In genomic region chr17:7215652-7216139, GRCh38 we compare ENCODE assay signal across 8 cellular contexts. TPM values are rescaled to one million over a fixed set of nuclear protein-coding genes. Genes with fewer than 3 reads are reported as not detected.
DNase-seq lines count a peak whose midpoint lies in the region; ATAC-seq and TF ChIP-seq lines count a peak whose summit lies in the region.

No MANE protein-coding gene starts in this region.

- peaks cover 73% of the 10 kb centered on the region for H3K4me1 Mint-ChIP-seq in activated T-cell treated with anti-CD3 and anti-CD28 coated beads, Interleukin-2, amount 50 U/mL, for 72 hours (ENCODE audit: low read depth)
- peaks cover 64% of the 10 kb centered on the region for H3K4me1 Mint-ChIP-seq in activated naive CD8-positive, alpha-beta T cell treated with anti-CD3 and anti-CD28 coated beads for 36 hours

- peaks cover 0 to 11% of the 10 kb centered on the region in 2 donors for H3K27me3 ChIP-seq in tibial nerve

- H3K4me3 ChIP-seq in iPS-18c (ENCODE audit: insufficient read depth, low read depth, low read length) = peak overlapping the region; percentile 48
- H3K4me3 ChIP-seq in tibial nerve = peak overlapping the region in 1 of 4 donors; percentile 54

- H3K36me3 ChIP-seq in tibial nerve = no peaks in the 10 kb centered on the region

- H3K4me1 ChIP-seq in tibial nerve = peaks cover 0 to 71% (median 35%) of the 10 kb centered on the region in 4 donors

- TF ChIP-seq CTCF in tibial nerve (IDR thresholded peaks at IDR 0.05) = no peak

- no peak for ATAC-seq in activated T-cell treated with anti-CD3 and anti-CD28 coated beads, Interleukin-2, amount 50 U/mL, for 72 hours (replicated peaks in 1 of 2)
- ATAC-seq in GM21619 (IDR thresholded peaks at IDR 0.05; ENCODE audit: unreplicated experiment) = no peak

- no peaks in the 10 kb centered on the region for H3K27me3 Mint-ChIP-seq in activated T-cell treated with anti-CD3 and anti-CD28 coated beads, Interleukin-2, amount 50 U/mL, for 72 hours (ENCODE audit: low read depth)
- H3K27me3 Mint-ChIP-seq in activated naive CD8-positive, alpha-beta T cell treated with anti-CD3 and anti-CD28 coated beads for 36 hours = peaks cover 3% of the 10 kb centered on the region

- TF ChIP-seq EP300 in tibial nerve (IDR thresholded peaks at IDR 0.05) = no peak

- H3K9me3 ChIP-seq in iPS-18c (ENCODE audit: control insufficient read depth, insufficient read depth, low read length) = no peaks in the 10 kb centered on the region
- H3K9me3 ChIP-seq in tibial nerve = no peaks in the 10 kb centered on the region

- TF ChIP-seq POLR2A in tibial nerve (IDR thresholded peaks at IDR 0.05) = no peak

- H3K36me3 Mint-ChIP-seq in activated T-cell treated with anti-CD3 and anti-CD28 coated beads, Interleukin-2, amount 50 U/mL, for 72 hours (ENCODE audit: insufficient read depth in 2 of 2) = no peaks in the 10 kb centered on the region
- peaks cover 4% of the 10 kb centered on the region for H3K36me3 Mint-ChIP-seq in activated naive CD8-positive, alpha-beta T cell treated with anti-CD3 and anti-CD28 coated beads for 36 hours

- no peaks in the 10 kb centered on the region for H3K9me3 Mint-ChIP-seq in activated T-cell treated with anti-CD3 and anti-CD28 coated beads, Interleukin-2, amount 50 U/mL, for 72 hours
- H3K9me3 Mint-ChIP-seq in activated naive CD8-positive, alpha-beta T cell treated with anti-CD3 and anti-CD28 coated beads for 36 hours = no peaks in the 10 kb centered on the region

- WGBS in tibial nerve, 2 donors = 2 to 16% methylated on average over 6 to 9 of the region's 9 CpGs

- no peak for DNase-seq in activated T-cell treated with anti-CD3 and anti-CD28 coated beads, Interleukin-2, amount 50 U/mL, for 72 hours
- DNase-seq in activated T-cell treated with anti-CD3 and anti-CD28 coated beads, Interleukin-2, amount 50 U/mL, for 48 hours = no peak
- no peak for DNase-seq in activated naive CD8-positive, alpha-beta T cell treated with anti-CD3 and anti-CD28 coated beads for 36 hours
- DNase-seq in tibial nerve (ENCODE audit: low spot score in 2 of 2) (no peak), iPS-NIHi11 (ENCODE audit: low spot score) (no peak), DMS153 (lab: John Stamatoyannopoulos, UW) (no peak)

- peak overlapping the region; percentile 88 to 92 for H3K4me3 Mint-ChIP-seq in activated T-cell treated with anti-CD3 and anti-CD28 coated beads, Interleukin-2, amount 50 U/mL, for 72 hours
- H3K4me3 Mint-ChIP-seq in activated naive CD8-positive, alpha-beta T cell treated with anti-CD3 and anti-CD28 coated beads for 36 hours = peak overlapping the region; percentile 76

- no peak overlapping the region for H3K27ac Mint-ChIP-seq in activated T-cell treated with anti-CD3 and anti-CD28 coated beads, Interleukin-2, amount 50 U/mL, for 72 hours
- peak overlapping the region; percentile 95 for H3K27ac Mint-ChIP-seq in activated naive CD8-positive, alpha-beta T cell treated with anti-CD3 and anti-CD28 coated beads for 36 hours

- H3K27ac ChIP-seq in tibial nerve = peak overlapping the region in 3 of 4 donors; percentile 51 to 98 (median 97)

RNA-seq across cellular contexts. Expression of gene DLG4, which starts 3.9 kb away (rescaled TPM):
- 10 to 100 TPM; 16.2 to 16.7 TPM for total RNA-seq in activated T-cell treated with anti-CD3 and anti-CD28 coated beads, Interleukin-2, amount 50 U/mL, for 72 hours
- total RNA-seq in activated naive CD8-positive, alpha-beta T cell treated with anti-CD3 and anti-CD28 coated beads for 36 hours = 1 to 10 TPM; 8.9 to 9.8 TPM
- 10 to 100 TPM in 3 of 4 donors, 1 to 10 TPM in 1; 7.3 to 22.8 (median 16.1) TPM for total RNA-seq in tibial nerve

RNA-seq across cellular contexts. Expression of gene ACADVL, which starts 4.0 kb away (rescaled TPM):
- total RNA-seq in activated T-cell treated with anti-CD3 and anti-CD28 coated beads, Interleukin-2, amount 50 U/mL, for 72 hours = 100 to 1,000 TPM; 335 to 386 TPM
- 100 to 1,000 TPM; 245 to 256 TPM for total RNA-seq in activated naive CD8-positive, alpha-beta T cell treated with anti-CD3 and anti-CD28 coated beads for 36 hours
- 100 to 1,000 TPM; 565 to 850 (median 599) TPM for total RNA-seq in tibial nerve

RNA-seq across cellular contexts. Expression of gene DVL2, which starts 18.6 kb away (rescaled TPM):
- total RNA-seq in activated T-cell treated with anti-CD3 and anti-CD28 coated beads, Interleukin-2, amount 50 U/mL, for 72 hours = 10 to 100 TPM; 49.5 to 54.8 TPM
- 10 to 100 TPM; 64.4 to 66.5 TPM for total RNA-seq in activated naive CD8-positive, alpha-beta T cell treated with anti-CD3 and anti-CD28 coated beads for 36 hours
- total RNA-seq in tibial nerve = 10 to 100 TPM; 41.4 to 51.2 (median 46.7) TPM

RNA-seq across cellular contexts. Expression of gene PHF23, which starts 23.6 kb away (rescaled TPM):
- 10 to 100 TPM; 28.9 to 32.2 TPM for total RNA-seq in activated T-cell treated with anti-CD3 and anti-CD28 coated beads, Interleukin-2, amount 50 U/mL, for 72 hours
- total RNA-seq in activated naive CD8-positive, alpha-beta T cell treated with anti-CD3 and anti-CD28 coated beads for 36 hours = 10 to 100 TPM; 28.1 to 28.8 TPM
- 10 to 100 TPM; 20.3 to 29.7 (median 23.3) TPM for total RNA-seq in tibial nerve

RNA-seq across cellular contexts. Expression of gene GABARAP, which starts 26.6 kb away (rescaled TPM):
- 100 to 1,000 TPM; 244 to 246 TPM for total RNA-seq in activated T-cell treated with anti-CD3 and anti-CD28 coated beads, Interleukin-2, amount 50 U/mL, for 72 hours
- 100 to 1,000 TPM; 112 to 113 TPM for total RNA-seq in activated naive CD8-positive, alpha-beta T cell treated with anti-CD3 and anti-CD28 coated beads for 36 hours
- total RNA-seq in tibial nerve = 100 to 1,000 TPM; 402 to 515 (median 456) TPM
